Comparison of ENCODE assay signal across 13 cellular contexts in the genomic region with DNA sequence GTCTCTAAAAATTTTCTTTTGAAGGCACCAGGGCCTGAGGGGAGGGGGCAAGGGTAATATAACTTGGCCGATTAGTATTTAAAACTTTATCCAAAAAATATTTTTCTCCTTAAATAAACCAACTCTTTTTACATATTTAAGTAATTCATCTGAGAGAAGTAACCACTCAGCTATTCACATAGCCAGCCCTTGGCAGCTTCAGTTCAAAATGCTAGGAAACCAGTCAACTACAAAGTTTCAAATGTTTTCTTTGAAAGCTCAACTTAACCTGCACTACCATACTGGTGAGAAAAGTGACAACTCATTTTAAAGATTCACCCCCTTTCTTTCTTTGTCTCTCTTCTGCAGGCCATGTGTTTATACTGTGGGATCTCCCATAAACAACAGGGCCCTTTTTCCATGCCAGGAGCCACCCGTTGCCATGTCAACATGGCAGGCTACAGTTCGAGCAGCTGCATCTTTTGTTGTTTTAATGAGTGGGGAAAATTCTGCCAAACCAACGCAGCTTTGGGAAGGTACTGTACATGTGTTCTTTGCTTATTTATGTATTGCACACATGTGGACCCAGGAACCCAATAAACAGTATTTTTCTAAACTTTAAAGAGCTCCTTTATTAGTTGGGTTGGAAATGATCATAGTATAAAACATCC. TPM values are rescaled to one million over a fixed set of nuclear protein-coding genes. Genes with fewer than 3 reads are reported as not detected.
DNase-seq lines count a peak whose midpoint lies in the region; ATAC-seq, FAIRE-seq and TF ChIP-seq lines count a peak whose summit lies in the region.
"Had no signal": no experiment of that assay in that cellular context is flagged by ENCODE, and none has a peak within 500 bp of the region (broad histone marks: within the 10 kb centered on the region; RNA-seq: fewer than 3 reads in every experiment).

No MANE protein-coding gene starts in this region.

- H3K27me3 ChIP-seq in BE2C: no peaks in the 10 kb centered on the region
- H3K27me3 ChIP-seq in astrocyte (ENCODE audit: insufficient read depth, low read length): no peaks in the 10 kb centered on the region
- H3K27me3 ChIP-seq in foreskin keratinocyte: no peaks in the 10 kb centered on the region

- H3K36me3 ChIP-seq in BE2C (no peaks in the 10 kb centered on the region; the same call in 1 of the 2 replicates), astrocyte (ENCODE audit: insufficient read depth, low read length) (no peaks in the 10 kb centered on the region)
- H3K36me3 ChIP-seq: WERI-Rb-1 had no signal

- H3K79me2 ChIP-seq in astrocyte (ENCODE audit: insufficient read depth, low read length): peaks cover 15% of the 10 kb centered on the region

- peaks cover 8% of the 10 kb centered on the region for H3K4me1 Mint-ChIP-seq in astrocyte (ENCODE audit: low read depth, unreplicated experiment)

- H3K4me1 ChIP-seq in BE2C: peaks cover 34% of the 10 kb centered on the region
- peaks cover 6% of the 10 kb centered on the region for H3K4me1 ChIP-seq in astrocyte (ENCODE audit: insufficient read depth, low read length)
- H3K4me1 ChIP-seq in foreskin keratinocyte: no peaks in the 10 kb centered on the region

- no peak overlapping the region for H3K9ac ChIP-seq in astrocyte (ENCODE audit: low read length)

- H2AFZ ChIP-seq in astrocyte (ENCODE audit: low read depth, low read length): no peak overlapping the region

- DNase-seq in BE2C: peak; percentile 70
- DNase-seq in NCI-H146 treated with DMSO at 0.1 percent for 48 hours (lab: John Stamatoyannopoulos, UW; ENCODE audit: unreplicated experiment): peak; percentile 83
- DNase-seq in astrocyte (ENCODE audit: low read depth): peak; percentile 65
- peak; percentile 91 for DNase-seq in medulla oblongata (ENCODE audit: extremely low spot score)
- DNase-seq in foreskin keratinocyte: no peak
- DNase-seq in activated naive CD4-positive, alpha-beta T cell treated with anti-CD3 and anti-CD28 coated beads, Interleukin-2, amount 50 U/mL, for 72 hours (ENCODE audit: low spot score in 2 of 2): no peak
- DNase-seq in activated CD4-positive, alpha-beta T cell treated with anti-CD3 and anti-CD28 coated beads, Interleukin-2, amount 50 U/mL, for 48 hours: no peak
- DNase-seq: activated naive CD8-positive, alpha-beta T cell treated with anti-CD3 and anti-CD28 coated beads, Interleukin-2, amount 50 U/mL, for 24 hours; CD4-positive, alpha-beta T cell; naive B cell; WERI-Rb-1 had no signal

- FAIRE-seq in astrocyte (lab: Jason Lieb, UNC): no peak

- H3K27ac Mint-ChIP-seq in astrocyte (ENCODE audit: unreplicated experiment): no peak overlapping the region
- H3K27ac Mint-ChIP-seq in activated naive CD4-positive, alpha-beta T cell treated with anti-CD3 and anti-CD28 coated beads, Interleukin-2, amount 50 U/mL, for 72 hours: no peak overlapping the region
- H3K27ac Mint-ChIP-seq: activated naive CD8-positive, alpha-beta T cell treated with anti-CD3 and anti-CD28 coated beads, Interleukin-2, amount 50 U/mL, for 24 hours; CD4-positive, alpha-beta T cell had no signal

- no peak overlapping the region for H3K27ac ChIP-seq in astrocyte (ENCODE audit: low read depth, low read length)
- H3K27ac ChIP-seq in foreskin keratinocyte: no peak overlapping the region
- H3K27ac ChIP-seq: HL-60, WERI-Rb-1 had no signal

- H3K4me3 Mint-ChIP-seq in astrocyte (ENCODE audit: unreplicated experiment): no peak overlapping the region
- H3K4me3 Mint-ChIP-seq: activated naive CD8-positive, alpha-beta T cell treated with anti-CD3 and anti-CD28 coated beads, Interleukin-2, amount 50 U/mL, for 24 hours; CD4-positive, alpha-beta T cell; naive B cell had no signal

- H3K9me3 ChIP-seq in BE2C (no peaks in the 10 kb centered on the region), astrocyte (ENCODE audit: insufficient read depth, low read depth, low read length) (no peaks in the 10 kb centered on the region)

- H3K9me3 Mint-ChIP-seq in astrocyte (ENCODE audit: unreplicated experiment): no peaks in the 10 kb centered on the region
- H3K9me3 Mint-ChIP-seq in activated naive CD4-positive, alpha-beta T cell treated with anti-CD3 and anti-CD28 coated beads, Interleukin-2, amount 50 U/mL, for 72 hours: no peaks in the 10 kb centered on the region
- H3K9me3 Mint-ChIP-seq: activated naive CD8-positive, alpha-beta T cell treated with anti-CD3 and anti-CD28 coated beads, Interleukin-2, amount 50 U/mL, for 24 hours; CD4-positive, alpha-beta T cell; naive B cell had no signal

- H3K4me3 ChIP-seq in BE2C (ENCODE audit: low read depth, low read length): no peak overlapping the region
- no peak overlapping the region for H3K4me3 ChIP-seq in astrocyte (ENCODE audit: insufficient read depth, low read depth, low read length)

- H4K20me1 ChIP-seq in astrocyte (ENCODE audit: insufficient read depth, low read length): no peaks in the 10 kb centered on the region

- H3K4me2 ChIP-seq in astrocyte (ENCODE audit: low read length): no peak overlapping the region

- ATAC-seq in foreskin keratinocyte: no peak
- ATAC-seq in activated naive CD4-positive, alpha-beta T cell treated with anti-CD3 and anti-CD28 coated beads, Interleukin-2, amount 50 U/mL, for 72 hours: no peak
- no peak for ATAC-seq in HG03439 (IDR thresholded peaks at IDR 0.05; ENCODE audit: unreplicated experiment)
- ATAC-seq: activated naive CD8-positive, alpha-beta T cell treated with anti-CD3 and anti-CD28 coated beads, Interleukin-2, amount 50 U/mL, for 24 hours had no signal

- TF ChIP-seq CTCF in BE2C (IDR thresholded peaks at IDR 0.05; ENCODE audit: low read depth, low read length) (no peak), astrocyte (IDR thresholded peaks at IDR 0.05; ENCODE audit: insufficient read depth, low read depth, low read length) (no peak), foreskin keratinocyte (conservative IDR thresholded peaks at IDR 0.05) (no peak)

- H3K36me3 Mint-ChIP-seq in astrocyte (ENCODE audit: low read depth, unreplicated experiment): no peaks in the 10 kb centered on the region
- H3K36me3 Mint-ChIP-seq in activated naive CD4-positive, alpha-beta T cell treated with anti-CD3 and anti-CD28 coated beads, Interleukin-2, amount 50 U/mL, for 72 hours: peaks cover 9% of the 10 kb centered on the region in 2 donors

- H3K27me3 Mint-ChIP-seq in astrocyte (ENCODE audit: low read depth, unreplicated experiment): no peaks in the 10 kb centered on the region
- H3K27me3 Mint-ChIP-seq: activated naive CD8-positive, alpha-beta T cell treated with anti-CD3 and anti-CD28 coated beads, Interleukin-2, amount 50 U/mL, for 24 hours; CD4-positive, alpha-beta T cell; naive B cell had no signal

RNA-seq across cellular contexts. Expression of gene AOPEP, which starts 46.3 kb away (rescaled TPM):
- 77.8 TPM for polyA plus RNA-seq in BE2C (2012; ENCODE audit: insufficient read depth, insufficient read length, low read depth)
- total RNA-seq in astrocyte (73.2 and 75.3 TPM in 2 replicates), foreskin keratinocyte (25.7 and 28.5 TPM in 2 replicates)
- 27.0 and 32.1 TPM in 2 replicates for polyA plus RNA-seq in foreskin keratinocyte
- total RNA-seq in activated naive CD4-positive, alpha-beta T cell treated with anti-CD3 and anti-CD28 coated beads, Interleukin-2, amount 50 U/mL, for 72 hours: 10 to 100 TPM in 1 of 2 donors, 1 to 10 TPM in 1; 5.5 to 13.0 TPM

Comparison
In these comparisons a context has a peak if more than half of its experiments do, and no peak if none do; other contexts are left out.
1. DNase-seq: peak in BE2C (single experiment), NCI-H146 treated with DMSO at 0.1 percent for 48 hours (single experiment), astrocyte (single experiment) and medulla oblongata (single experiment); none in foreskin keratinocyte (0 of 2), activated naive CD4-positive, alpha-beta T cell treated with anti-CD3 and anti-CD28 coated beads, Interleukin-2, amount 50 U/mL, for 72 hours (0 of 2) and activated CD4-positive, alpha-beta T cell treated with anti-CD3 and anti-CD28 coated beads, Interleukin-2, amount 50 U/mL, for 48 hours (0 of 2).